ENCODE assay signal across 25 cellular contexts in the genomic region with DNA sequence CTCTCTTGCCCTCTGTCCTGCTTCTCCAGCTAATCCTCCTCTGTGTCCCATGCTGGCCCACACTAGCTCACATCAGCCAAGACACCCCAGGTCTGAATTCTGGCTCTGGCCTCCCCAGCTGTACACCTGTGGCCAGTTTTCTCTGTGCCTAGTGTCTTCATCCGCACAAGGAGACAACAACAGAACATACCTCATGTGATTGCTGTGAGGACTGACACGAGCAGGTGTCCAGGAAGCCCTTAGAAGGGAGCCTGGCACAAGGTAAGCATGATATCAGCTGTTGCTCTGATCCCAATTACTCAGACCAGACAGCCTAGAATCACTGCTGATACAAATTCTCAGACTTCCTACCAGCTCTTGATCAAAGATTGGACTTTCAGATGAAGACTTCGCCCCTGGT.
A peak's percentile ranks its signal among the peaks of the same experiment; 100 is the strongest.
DNase-seq lines count a peak whose midpoint lies in the region; ATAC-seq and TF ChIP-seq lines count a peak whose summit lies in the region.
"Had no signal": no experiment of that assay in that cellular context is flagged by ENCODE, and none has a peak within 500 bp of the region (broad histone marks: within the 10 kb centered on the region; RNA-seq: fewer than 3 reads in every experiment).

No MANE protein-coding gene starts in this region.

- H3F3A ChIP-seq in Loucy (ENCODE audit: low read depth) = peaks cover 4% of the 10 kb centered on the region; the same call in 1 of the 2 replicates

- TF ChIP-seq CTCF in Loucy (conservative IDR thresholded peaks at IDR 0.05; ENCODE audit: low read length) = no peak

- H3K9me2 ChIP-seq in Loucy (replicated peaks; ENCODE audit: low read depth, low read length) = no peaks in the 10 kb centered on the region

- H3K27ac ChIP-seq in caudate nucleus (ENCODE audit: low read depth, low read length) = peak overlapping the region; percentile 36
- H3K27ac ChIP-seq in mucosa of rectum (ENCODE audit: low read depth in 2 of 2, low read length in 2 of 2) = peak overlapping the region; percentile 13 to 74
- H3K27ac ChIP-seq: psoas muscle, sigmoid colon, VCaP had no signal

- ATAC-seq in GM19035 (IDR thresholded peaks at IDR 0.05; ENCODE audit: unreplicated experiment) = no peak
- ATAC-seq: esophagus mucosa; naive thymus-derived CD4-positive, alpha-beta T cell; stimulated activated memory B cell treated with anti-CD40 and anti-IgM and Interleukin-4, amounts not matched to agents 10 μg/mL and 1 μg/mL and 100 μg/mL, for 72 hours had no signal

- no peaks in the 10 kb centered on the region for H3K27me3 ChIP-seq in Loucy (ENCODE audit: insufficient read depth, low read length, poor library complexity, severe bottlenecking)
- H3K27me3 ChIP-seq in mucosa of rectum (ENCODE audit: control insufficient read depth in 2 of 2, insufficient read depth in 2 of 2, low read length in 2 of 2) = peaks cover 0 to 4% of the 10 kb centered on the region in 2 donors
- H3K27me3 ChIP-seq: BE2C had no signal

- no peaks in the 10 kb centered on the region for H3K79me2 ChIP-seq in Loucy (ENCODE audit: insufficient read depth, low read length)

- no peak overlapping the region for H2AFZ ChIP-seq in Loucy (ENCODE audit: low read length)

- H3K4me2 ChIP-seq in Loucy (ENCODE audit: low read depth, low read length, poor library complexity, severe bottlenecking) = peak overlapping the region; percentile 55

- peak; percentile 71 for DNase-seq in DMS53 (lab: John Stamatoyannopoulos, UW)
- DNase-seq in caudate nucleus (lab: John Stamatoyannopoulos, UW) = no peak
- DNase-seq in NCI-H2196 (lab: John Stamatoyannopoulos, UW; ENCODE audit: unreplicated experiment) = no peak
- no peak for DNase-seq in T-helper 9 cell
- no peak for DNase-seq in NCI-H774 (lab: John Stamatoyannopoulos, UW)
- DNase-seq: activated naive CD4-positive, alpha-beta T cell; activated T-cell treated with anti-CD3 and anti-CD28 coated beads, Interleukin-2, amount 50 U/mL, for 24 hours; BE2C; dermis blood vessel endothelial cell; foreskin fibroblast; naive thymus-derived CD4-positive, alpha-beta T cell; NCI-H1048; NCI-H187 treated with DMSO at 0.1 percent for 48 hours; NCI-H2227 treated with DMSO at 0.1 percent for 48 hours; NCI-H748 treated with DMSO at 0.1 percent for 48 hours; psoas muscle; sigmoid colon; SW 1271; T1000 had no signal

- no peaks in the 10 kb centered on the region for H3K36me3 ChIP-seq in Loucy (ENCODE audit: insufficient read depth, low read length)
- H3K36me3 ChIP-seq in mucosa of rectum (ENCODE audit: control insufficient read depth in 2 of 2, insufficient read depth in 2 of 2, low read length in 2 of 2) = no peaks in the 10 kb centered on the region
- H3K36me3 ChIP-seq: BE2C, sigmoid colon had no signal

- no peaks in the 10 kb centered on the region for H4K20me1 ChIP-seq in Loucy (ENCODE audit: insufficient read depth, low read length, poor library complexity, severe bottlenecking)

- peaks cover 33% of the 10 kb centered on the region for H3K4me1 ChIP-seq in Loucy (ENCODE audit: insufficient read depth, low read length, poor library complexity, severe bottlenecking)
- H3K4me1 ChIP-seq in mucosa of rectum (ENCODE audit: control insufficient read depth in 2 of 2, insufficient read depth in 2 of 2, low read length in 2 of 2) = peaks cover 9 to 16% of the 10 kb centered on the region in 2 donors
- H3K4me1 ChIP-seq: BE2C, psoas muscle, sigmoid colon had no signal

- H3K9me3 ChIP-seq in Loucy (ENCODE audit: insufficient read depth, low read depth, low read length) (no peaks in the 10 kb centered on the region), mucosa of rectum (ENCODE audit: control insufficient read depth in 2 of 2, low read length in 2 of 2) (no peaks in the 10 kb centered on the region)
- H3K9me3 ChIP-seq: BE2C, psoas muscle, sigmoid colon had no signal

- peak overlapping the region; percentile 49 for H3K9ac ChIP-seq in Loucy (ENCODE audit: low read depth, low read length, poor library complexity, severe bottlenecking)
- no peak overlapping the region for H3K9ac ChIP-seq in mucosa of rectum (ENCODE audit: low read depth in 1 of 2, low read length in 2 of 2)

- peak overlapping the region; percentile 33 for H3K4me3 ChIP-seq in Loucy (ENCODE audit: low read length, poor library complexity, severe bottlenecking)
- peak overlapping the region in 1 of 2 donors; percentile 68 for H3K4me3 ChIP-seq in mucosa of rectum (ENCODE audit: low read length in 2 of 2)
- H3K4me3 ChIP-seq: psoas muscle, sigmoid colon had no signal
